In genomic region chr4:71553605-71554004, GRCh38 we compare ENCODE assay signal across 8 cellular contexts.
DNase-seq lines count a peak whose midpoint lies in the region; ATAC-seq and TF ChIP-seq lines count a peak whose summit lies in the region.

No MANE protein-coding gene starts in this region.

- DNase-seq in AG08396 (ENCODE audit: low spot score) (peak; percentile 30), PC-9 (no peak), heart right ventricle (no peak), thoracic aorta (ENCODE audit: low spot score) (no peak), T-helper 9 cell (no peak), NCI-H1092 treated with DMSO at 0.1 percent for 48 hours (lab: John Stamatoyannopoulos, UW) (no peak)
- no peak for DNase-seq in CD4-positive, alpha-beta memory T cell

- H3K4me3 ChIP-seq in PC-9 (no peak overlapping the region), heart right ventricle (no peak overlapping the region), thoracic aorta (no peak overlapping the region)
- no peak overlapping the region for H3K4me3 ChIP-seq in CD4-positive, alpha-beta memory T cell (ENCODE audit: low read length in 2 of 2)

- H3K27ac Mint-ChIP-seq in CD4-positive, alpha-beta memory T cell: no peak overlapping the region

- H3K9me3 ChIP-seq in PC-9 (ENCODE audit: insufficient read depth, low read depth): no peaks in the 10 kb centered on the region
- no peaks in the 10 kb centered on the region for H3K9me3 ChIP-seq in heart right ventricle
- no peaks in the 10 kb centered on the region for H3K9me3 ChIP-seq in thoracic aorta
- no peaks in the 10 kb centered on the region for H3K9me3 ChIP-seq in CD4-positive, alpha-beta memory T cell (ENCODE audit: control insufficient read depth in 1 of 2, low read length in 2 of 2)

- 29 to 36% methylated on average over 1 of the region's 1 CpG for WGBS in heart right ventricle, 2 donors

- TF ChIP-seq CTCF in PC-9 (conservative IDR thresholded peaks at IDR 0.05) (peak; percentile 43; the same call in 1 of the 2 replicates), heart right ventricle (IDR thresholded peaks at IDR 0.05) (peak in 7 of 9 donors; percentile 48 to 65 (median 59)), thoracic aorta (IDR thresholded peaks at IDR 0.05) (peak; percentile 57)

- CTCF ChIA-PET in PC-9 (lab: Charles Lee): no interaction called here
- CTCF ChIA-PET in CD4-positive, alpha-beta memory T cell (lab: Charles Lee; ENCODE audit: partially characterized antibody): no interaction called here

- H3K27me3 Mint-ChIP-seq in CD4-positive, alpha-beta memory T cell: no peaks in the 10 kb centered on the region

- H3K36me3 Mint-ChIP-seq in CD4-positive, alpha-beta memory T cell: no peaks in the 10 kb centered on the region

- no TSS peak for BruUV-seq in PC-9 (replicated peaks; lab: Mats Ljungman, UMichigan)

- H4K20me1 ChIP-seq in PC-9 (ENCODE audit: insufficient read depth): no peaks in the 10 kb centered on the region

- H3K9me3 Mint-ChIP-seq in CD4-positive, alpha-beta memory T cell: no peaks in the 10 kb centered on the region

- H3K79me2 ChIP-seq in PC-9 (ENCODE audit: low read depth): no peaks in the 10 kb centered on the region

- H3K4me3 Mint-ChIP-seq in CD4-positive, alpha-beta memory T cell: no peak overlapping the region

- no peaks in the 10 kb centered on the region for H3K4me1 Mint-ChIP-seq in CD4-positive, alpha-beta memory T cell

- H3F3A ChIP-seq in PC-9 (ENCODE audit: insufficient read depth, low read depth): no peaks in the 10 kb centered on the region

- H3K27ac ChIP-seq in PC-9: no peak overlapping the region
- no peak overlapping the region for H3K27ac ChIP-seq in heart right ventricle
- H3K27ac ChIP-seq in thoracic aorta: no peak overlapping the region
- H3K27ac ChIP-seq in CD4-positive, alpha-beta memory T cell (ENCODE audit: low read depth, low read length): no peak overlapping the region

- no peaks in the 10 kb centered on the region for H3K27me3 ChIP-seq in PC-9 (ENCODE audit: insufficient read depth, low read depth)
- H3K27me3 ChIP-seq in heart right ventricle: no peaks in the 10 kb centered on the region
- H3K27me3 ChIP-seq in thoracic aorta (replicated peaks; ENCODE audit: insufficient read depth): no peaks in the 10 kb centered on the region
- no peaks in the 10 kb centered on the region for H3K27me3 ChIP-seq in CD4-positive, alpha-beta memory T cell (ENCODE audit: insufficient read depth, low read length)

- intact Hi-C loops in PC-9 (cut with micrococcal nuclease; ENCODE audit: unreplicated experiment) (loop anchor here (5.0 kb wide), 1 partner anchor 159 kb away; no protein-coding TSS in a partner anchor), heart right ventricle (cut with DNase I) (loop anchor here in 9 of 10 donors (2.0 to 10.0 kb wide), 6 partner anchors 321 to 371 kb away; no protein-coding TSS in a partner anchor)
- intact Hi-C loops in CD4-positive, alpha-beta memory T cell (cut with micrococcal nuclease): loop anchor here (10.0 kb wide), 1 partner anchor 369 kb away; no protein-coding TSS in a partner anchor

- H3K4me1 ChIP-seq in PC-9 (replicated peaks; ENCODE audit: insufficient read depth): no peaks in the 10 kb centered on the region
- no peaks in the 10 kb centered on the region for H3K4me1 ChIP-seq in heart right ventricle
- H3K4me1 ChIP-seq in thoracic aorta (ENCODE audit: control insufficient read depth in 1 of 2, low read depth in 2 of 2): no peaks in the 10 kb centered on the region
- H3K4me1 ChIP-seq in CD4-positive, alpha-beta memory T cell (ENCODE audit: insufficient read depth, low read length): no peaks in the 10 kb centered on the region

- POLR2A ChIA-PET in PC-9 (lab: Charles Lee; ENCODE audit: unreplicated experiment): no interaction called here
- POLR2A ChIA-PET in CD4-positive, alpha-beta memory T cell (lab: Charles Lee; ENCODE audit: partially characterized antibody): no interaction called here

- H3K4me2 ChIP-seq in PC-9: no peak overlapping the region

- ATAC-seq in GM21526 (IDR thresholded peaks at IDR 0.05; ENCODE audit: low FRiP score, unreplicated experiment) (peak; percentile 51), heart right ventricle (peak in 4 of 8 donors; percentile 70 to 82 (median 76)), thoracic aorta (ENCODE audit: insufficient number of reproducible peaks, low FRiP score, low read depth) (no peak)

- H3K36me3 ChIP-seq in PC-9 (ENCODE audit: low read depth): no peaks in the 10 kb centered on the region
- peaks cover 0 to 10% (median 0%) of the 10 kb centered on the region in 9 donors for H3K36me3 ChIP-seq in heart right ventricle
- H3K36me3 ChIP-seq in thoracic aorta: no peaks in the 10 kb centered on the region
- no peaks in the 10 kb centered on the region for H3K36me3 ChIP-seq in CD4-positive, alpha-beta memory T cell (ENCODE audit: insufficient read depth, low read length)

- H3K9me2 ChIP-seq in PC-9 (ENCODE audit: insufficient read depth): no peaks in the 10 kb centered on the region

- H2AFZ ChIP-seq in PC-9: no peak overlapping the region
